In genomic region chr6:166738778-166739654, GRCh38 we compare ENCODE assay signal across 12 cellular contexts.
"Had no signal": no experiment of that assay in that cellular context is flagged by ENCODE, and none has a peak within 500 bp of the region (broad histone marks: within the 10 kb centered on the region; RNA-seq: fewer than 3 reads in every experiment).

No MANE protein-coding gene starts in this region.

- H3K36me3 Mint-ChIP-seq: activated naive CD8-positive, alpha-beta T cell treated with anti-CD3 and anti-CD28 coated beads, Interleukin-2, amount 10 ng/mL, durations not matched to agents 7 days and 5 days had no signal

- ATAC-seq: activated T-cell treated with anti-CD3 and anti-CD28 coated beads, Interleukin-2, amount 50 U/mL, for 72 hours; effector memory CD8-positive, alpha-beta T cell; left lobe of liver had no signal

- H3K36me3 ChIP-seq: ovary, stomach, thoracic aorta had no signal

- H3K4me3 ChIP-seq: ovary, stomach, thoracic aorta had no signal

- DNase-seq: activated CD4-positive, alpha-beta T cell treated with anti-CD3 and anti-CD28 coated beads, Interleukin-2, amount 50 U/mL, for 4 hours; activated naive CD8-positive, alpha-beta T cell treated with anti-CD3 and anti-CD28 coated beads, Interleukin-2, amount 10 ng/mL, durations not matched to agents 7 days and 5 days; activated T-cell treated with anti-CD3 and anti-CD28 coated beads, Interleukin-2, amount 50 U/mL, for 72 hours; cortex of kidney; effector memory CD8-positive, alpha-beta T cell; erythroblast; ovary; stimulated activated CD4-positive, alpha-beta T cell treated with anti-CD3 and anti-CD28 coated beads, Interleukin-4, amount 100 ng/mL, for 4 hours; stomach; T-helper 2 cell had no signal

- H3K27ac Mint-ChIP-seq: activated naive CD8-positive, alpha-beta T cell treated with anti-CD3 and anti-CD28 coated beads, Interleukin-2, amount 10 ng/mL, durations not matched to agents 7 days and 5 days; activated T-cell treated with anti-CD3 and anti-CD28 coated beads, Interleukin-2, amount 50 U/mL, for 72 hours; effector memory CD8-positive, alpha-beta T cell had no signal

- H3K9me3 Mint-ChIP-seq: activated naive CD8-positive, alpha-beta T cell treated with anti-CD3 and anti-CD28 coated beads, Interleukin-2, amount 10 ng/mL, durations not matched to agents 7 days and 5 days; activated T-cell treated with anti-CD3 and anti-CD28 coated beads, Interleukin-2, amount 50 U/mL, for 72 hours; effector memory CD8-positive, alpha-beta T cell had no signal

- H3K27me3 ChIP-seq: ovary, stomach had no signal

- H3K27me3 Mint-ChIP-seq: effector memory CD8-positive, alpha-beta T cell had no signal

- H3K9me3 ChIP-seq: ovary, stomach, thoracic aorta had no signal

- H3K27ac ChIP-seq: ovary, stomach, thoracic aorta had no signal

- H3K4me3 Mint-ChIP-seq: activated naive CD8-positive, alpha-beta T cell treated with anti-CD3 and anti-CD28 coated beads, Interleukin-2, amount 10 ng/mL, durations not matched to agents 7 days and 5 days; activated T-cell treated with anti-CD3 and anti-CD28 coated beads, Interleukin-2, amount 50 U/mL, for 72 hours; effector memory CD8-positive, alpha-beta T cell had no signal
